Comparison of ENCODE assay signal across 19 cellular contexts in the genomic region with DNA sequence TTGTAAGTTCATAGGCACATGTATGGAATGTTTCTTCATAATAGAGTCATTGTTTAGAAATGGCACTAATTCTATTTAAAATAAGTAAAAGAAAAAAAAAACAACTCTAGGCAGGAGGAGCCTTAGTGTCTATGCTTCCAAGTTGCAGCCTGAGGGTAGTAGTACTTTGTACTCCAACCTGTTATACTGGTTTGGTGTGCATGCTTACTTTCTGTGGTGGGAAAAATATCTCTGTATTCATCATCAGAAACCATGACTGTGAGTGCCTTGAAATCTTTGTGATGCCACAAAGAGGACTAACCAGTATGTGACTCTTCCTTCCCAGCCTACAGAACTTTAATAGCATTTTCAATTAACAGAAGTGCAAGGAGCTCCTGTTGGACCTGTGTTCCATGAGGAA. TPM values are rescaled to one million over a fixed set of nuclear protein-coding genes. Genes with fewer than 3 reads are reported as not detected.
DNase-seq lines count a peak whose midpoint lies in the region; ATAC-seq, FAIRE-seq and TF ChIP-seq lines count a peak whose summit lies in the region.
"Had no signal": no experiment of that assay in that cellular context is flagged by ENCODE, and none has a peak within 500 bp of the region (broad histone marks: within the 10 kb centered on the region; RNA-seq: fewer than 3 reads in every experiment).

No MANE protein-coding gene starts in this region.

- H3K27me3 ChIP-seq in HCT116 (ENCODE audit: insufficient read depth, low read length) (no peaks in the 10 kb centered on the region), RWPE2 (ENCODE audit: insufficient read depth, poor library complexity, severe bottlenecking) (no peaks in the 10 kb centered on the region), spleen (replicated peaks in 1 of 7) (no peaks in the 10 kb centered on the region), MG63 (no peaks in the 10 kb centered on the region)
- H3K27me3 ChIP-seq: colonic mucosa, gastrocnemius medialis, right atrium auricular region, SJCRH30 had no signal

- peak; percentile 39 for DNase-seq in HCT116 (ENCODE audit: low read depth, low spot score)
- DNase-seq in RWPE2 (ENCODE audit: low spot score), result no peak
- DNase-seq in left kidney (ENCODE audit: low read depth, low spot score), result peak; percentile 19
- no peak for DNase-seq in coronary artery (ENCODE audit: low spot score)
- no peak for DNase-seq in spleen
- DNase-seq in GM12891 (ENCODE audit: insufficient read length, low spot score), result no peak
- no peak for DNase-seq in MG63
- DNase-seq: activated gamma-delta T cell treated with Interleukin-2 at 50 U/mL for 16 hours; CD4-positive, alpha-beta memory T cell; colonic mucosa; gastrocnemius medialis; GDM1; SJCRH30; stimulated activated CD4-positive, alpha-beta T cell treated with anti-CD3 and anti-CD28 coated beads, Interleukin-1b, Interleukin-23, amount 100 ng/mL, for 48 hours; T-helper 2 cell had no signal

- RAD21 ChIA-PET in HCT116 (lab: Charles Lee; ENCODE audit: low non-redundant PET in 1 of 2, low total read pairs in 2 of 2, uncharacterized antibody in 2 of 2, unreplicated experiment in 2 of 2), result no interaction called here

- H3K9me2 ChIP-seq in HCT116 (ENCODE audit: insufficient read depth), result no peaks in the 10 kb centered on the region

- no peaks in the 10 kb centered on the region for H3K9me3 ChIP-seq in HCT116 (ENCODE audit: control insufficient read depth in 1 of 2, insufficient read depth in 1 of 2, low read depth in 1 of 2, low read length in 2 of 2)
- no peaks in the 10 kb centered on the region for H3K9me3 ChIP-seq in RWPE2 (ENCODE audit: severe bottlenecking)
- H3K9me3 ChIP-seq in spleen, result peaks cover 0 to 3% (median 0%) of the 10 kb centered on the region in 8 donors
- peaks cover 3% of the 10 kb centered on the region; the same call in 1 of the 2 replicates for H3K9me3 ChIP-seq in MG63
- H3K9me3 ChIP-seq: colonic mucosa, gastrocnemius medialis, right atrium auricular region, SJCRH30 had no signal

- H3K27ac ChIP-seq in 22Rv1, result peak overlapping the region; percentile 88
- H3K27ac ChIP-seq in HCT116 (ENCODE audit: low read depth, low read length), result no peak overlapping the region
- no peak overlapping the region for H3K27ac ChIP-seq in RWPE2 (ENCODE audit: poor library complexity, severe bottlenecking)
- H3K27ac ChIP-seq in coronary artery, result no peak overlapping the region
- H3K27ac ChIP-seq in spleen, result no peak overlapping the region
- H3K27ac ChIP-seq: colonic mucosa, gastrocnemius medialis, SJCRH30 had no signal

- no peak for TF ChIP-seq CTCF in 22Rv1 (IDR thresholded peaks at IDR 0.05)
- no peak for TF ChIP-seq CTCF in HCT116 (IDR thresholded peaks at IDR 0.05 in 2 of 3, conservative IDR thresholded peaks at IDR 0.05 in 1 of 3; ENCODE audit: borderline replicate concordance in 1 of 3, insufficient read depth in 1 of 3, low read depth in 2 of 3, low read length in 2 of 3)
- no peak for TF ChIP-seq CTCF in RWPE2 (IDR thresholded peaks at IDR 0.05; ENCODE audit: poor library complexity, severe bottlenecking)
- TF ChIP-seq CTCF in coronary artery (IDR thresholded peaks at IDR 0.05), result no peak
- no peak for TF ChIP-seq CTCF in spleen (IDR thresholded peaks at IDR 0.05 in 8 of 11, conservative IDR thresholded peaks at IDR 0.05 in 3 of 11)

- no peak overlapping the region for H3K4me2 ChIP-seq in HCT116 (ENCODE audit: low read length)

- POLR2A ChIA-PET in HCT116 (lab: Charles Lee), result no interaction called here

- no peak for FAIRE-seq in GM12891 (lab: Jason Lieb, UNC)
- FAIRE-seq: H1 had no signal

- H3K9ac ChIP-seq in HCT116 (ENCODE audit: low read length), result no peak overlapping the region

- peak; percentile 19; the same call in 1 of the 2 replicates for TF ChIP-seq RAD21 in HCT116 (IDR thresholded peaks at IDR 0.05; ENCODE audit: low read depth)

- no peaks in the 10 kb centered on the region for H4K20me1 ChIP-seq in HCT116 (ENCODE audit: insufficient read depth)

- H3K4me3 ChIP-seq in HCT116 (replicated peaks in 1 of 2; ENCODE audit: low read depth in 1 of 2, low read length in 2 of 2) (no peak overlapping the region), RWPE2 (ENCODE audit: severe bottlenecking) (no peak overlapping the region), coronary artery (no peak overlapping the region), spleen (no peak overlapping the region), MG63 (no peak overlapping the region)
- H3K4me3 ChIP-seq: colonic mucosa, gastrocnemius medialis, right atrium auricular region, SJCRH30 had no signal

- CTCF ChIA-PET in HCT116 (lab: Charles Lee), result interaction anchor here (0.6 to 2.1 kb wide), 2 partner anchors 102 to 258 kb away, joined by 3 to 6 read pairs; no protein-coding TSS in a partner anchor

- TF ChIP-seq POLR2A in HCT116 (IDR thresholded peaks at IDR 0.05; ENCODE audit: borderline replicate concordance, extremely low read depth, insufficient read depth, insufficient read length) (no peak), spleen (IDR thresholded peaks at IDR 0.05) (no peak), GM12891 (IDR thresholded peaks at IDR 0.05; ENCODE audit: low read depth, low read length) (no peak)

- H3K79me2 ChIP-seq in HCT116 (ENCODE audit: insufficient read depth, low read length), result no peaks in the 10 kb centered on the region

- no peaks in the 10 kb centered on the region for H3K36me3 ChIP-seq in HCT116 (ENCODE audit: control insufficient read depth in 1 of 2, insufficient read depth in 2 of 2, low read length in 2 of 2)
- H3K36me3 ChIP-seq in RWPE2 (ENCODE audit: low read depth), result no peaks in the 10 kb centered on the region
- H3K36me3 ChIP-seq in spleen, result no peaks in the 10 kb centered on the region
- H3K36me3 ChIP-seq in MG63, result no peaks in the 10 kb centered on the region
- H3K36me3 ChIP-seq: colonic mucosa, gastrocnemius medialis, right atrium auricular region, SJCRH30 had no signal

- H3K4me1 ChIP-seq in HCT116 (ENCODE audit: control insufficient read depth in 1 of 2, insufficient read depth in 2 of 2, low read length in 2 of 2) (peaks cover 15 to 34% of the 10 kb centered on the region in 2 experiments), RWPE2 (ENCODE audit: insufficient read depth, poor library complexity, severe bottlenecking) (no peaks in the 10 kb centered on the region), spleen (no peaks in the 10 kb centered on the region)
- H3K4me1 ChIP-seq: colonic mucosa, gastrocnemius medialis, right atrium auricular region, SJCRH30 had no signal

- intact Hi-C loops in HCT116 (cut with micrococcal nuclease) (loop anchor here (10.0 kb wide), 1 partner anchor 261 kb away; no protein-coding TSS in a partner anchor), spleen (cut with DNase I; ENCODE audit: low total_unique reads) (no loop called here)

- H2AFZ ChIP-seq in HCT116 (ENCODE audit: low read depth, low read length, poor library complexity, severe bottlenecking), result no peak overlapping the region

- BruUV-seq in HCT116 (replicated peaks; lab: Mats Ljungman, UMichigan), result no TSS peak

- ATAC-seq in HCT116 (0 out of 2 replicates have a peak, but pooled peaks have one; percentile 19), RWPE2 (ENCODE audit: low read depth) (peak; percentile 51)
- ATAC-seq: activated CD4-positive, CD25-positive, alpha-beta regulatory T cell treated with anti-CD3 and anti-CD28 coated beads, Interleukin-2, amount 50 U/mL, for 24 hours; gastrocnemius medialis had no signal

TF ChIP-seq in HCT116, 20 proteins besides CTCF, POLR2A, EP300 and RAD21 (continues in another document):
- TF ChIP-seq MAX (IDR thresholded peaks at IDR 0.05) (peak; percentile 88), CEBPB (IDR thresholded peaks at IDR 0.05; ENCODE audit: low read depth) (no peak), EGR1 (IDR thresholded peaks at IDR 0.05; ENCODE audit: low read depth) (no peak), FOSL1 (IDR thresholded peaks at IDR 0.05; ENCODE audit: low read depth) (peak; percentile 38), TCF7L2 (IDR thresholded peaks at IDR 0.05; ENCODE audit: borderline replicate concordance, extremely low read depth, insufficient read depth, insufficient read length) (no peak)

TF ChIP-seq in GM12891, 5 proteins besides CTCF, POLR2A, EP300 and RAD21:
- no peak for TF ChIP-seq PAX5 (IDR thresholded peaks at IDR 0.05; ENCODE audit: insufficient read depth, low read length, severe bottlenecking)
- TF ChIP-seq POLR2AphosphoS5 (IDR thresholded peaks at IDR 0.05; ENCODE audit: low read depth, low read length), result no peak
- no peak for TF ChIP-seq SPI1 (IDR thresholded peaks at IDR 0.05; ENCODE audit: low read depth, low read length)
- no peak for TF ChIP-seq POU2F2 (IDR thresholded peaks at IDR 0.05; ENCODE audit: low read depth, low read length)
- no peak for TF ChIP-seq TAF1 (IDR thresholded peaks at IDR 0.05; ENCODE audit: low read depth, low read length)

RNA-seq across cellular contexts. Expression of gene NAALADL2, which starts 4.4 kb away (rescaled TPM):
- total RNA-seq in HCT116 (2021; ENCODE audit: unreplicated experiment) (2.9 TPM), spleen (10 to 100 TPM in 3 of 7 donors, 1 to 10 TPM in 4; 3.5 to 14.4 (median 9.6) TPM)
- polyA plus RNA-seq in HCT116 (2012), result 0.17 and 0.33 TPM in 2 replicates
- under 1 TPM; 0.09 to 0.38 (median 0.15) TPM for polyA plus RNA-seq in spleen
- polyA plus RNA-seq in GM12891 (2012; ENCODE audit: low read depth, missing spikeins), result 1.8 TPM
- 1.6 and 1.8 TPM in 2 replicates for total RNA-seq in MG63 (2014; rRNA removed; shearing (Covaris generic); ENCODE audit: low replicate concordance)
- total RNA-seq: CD4-positive, alpha-beta memory T cell had no signal
- polyA plus RNA-seq: CD4-positive, alpha-beta memory T cell had no signal

Comparison
In these comparisons a context has a peak if more than half of its experiments do, and no peak if none do; other contexts are left out.
1. DNase-seq: peak in HCT116 (single experiment) and left kidney (single experiment); none in RWPE2 (single experiment), coronary artery (single experiment), spleen (single experiment), GM12891 (single experiment) and MG63 (single experiment).